Comparison of ENCODE assay signal across 14 cellular contexts in genomic region chr9:114072181-114073140, GRCh38. TPM values are rescaled to one million over a fixed set of nuclear protein-coding genes. Genes with fewer than 3 reads are reported as not detected.
DNase-seq lines count a peak whose midpoint lies in the region; ATAC-seq, FAIRE-seq and TF ChIP-seq lines count a peak whose summit lies in the region.
"Had no signal": no experiment of that assay in that cellular context is flagged by ENCODE, and none has a peak within 500 bp of the region (broad histone marks: within the 10 kb centered on the region; RNA-seq: fewer than 3 reads in every experiment).

No MANE protein-coding gene starts in this region.

- H3K27me3 Mint-ChIP-seq in glutamatergic neuron (ENCODE audit: unreplicated experiment), result peaks cover 5% of the 10 kb centered on the region

- H3K27me3 ChIP-seq in pancreas, result no peaks in the 10 kb centered on the region
- H3K27me3 ChIP-seq: vagina had no signal

- no peak for FAIRE-seq in pancreas (lab: Jason Lieb, UNC)

- no peak for TF ChIP-seq CTCF in pancreas (IDR thresholded peaks at IDR 0.05)
- TF ChIP-seq CTCF in glutamatergic neuron (IDR thresholded peaks at IDR 0.05; ENCODE audit: partially characterized antibody, unreplicated experiment), result no peak

- no peaks in the 10 kb centered on the region for H3K9me3 ChIP-seq in pancreas
- H3K9me3 ChIP-seq: vagina had no signal

- H3K27ac Mint-ChIP-seq in glutamatergic neuron (ENCODE audit: unreplicated experiment), result no peak overlapping the region
- H3K27ac Mint-ChIP-seq: mesothelial cell of epicardium had no signal

- peaks cover 7 to 10% (median 8%) of the 10 kb centered on the region in 3 donors for H3K4me1 ChIP-seq in pancreas

- H3K4me3 Mint-ChIP-seq in glutamatergic neuron (ENCODE audit: unreplicated experiment), result no peak overlapping the region
- H3K4me3 Mint-ChIP-seq: mesothelial cell of epicardium had no signal

- H3K4me3 ChIP-seq in pancreas, result no peak overlapping the region
- H3K4me3 ChIP-seq: vagina had no signal

- no peaks in the 10 kb centered on the region for H3K36me3 Mint-ChIP-seq in glutamatergic neuron (ENCODE audit: unreplicated experiment)
- H3K36me3 Mint-ChIP-seq: mesothelial cell of epicardium had no signal

- WGBS in pancreas, 2 donors, result 63 to 67% methylated on average over 14 of the region's 14 CpGs

- H3K27ac ChIP-seq in pancreas, result peak overlapping the region in 2 of 4 donors; percentile 8 to 19
- H3K27ac ChIP-seq: epithelial cell of prostate, vagina had no signal

- DNase-seq in EH (ENCODE audit: low read depth) (peak; percentile 9), NCI-H510A treated with DMSO at 0.1 percent for 48 hours (lab: John Stamatoyannopoulos, UW) (peak; percentile 55), fibroblast of peridontal ligament (ENCODE audit: extremely low read depth) (peak; percentile 46), pancreas (peak in 5 of 6 donors; percentile 71 to 88 (median 79)), glutamatergic neuron (no peak)
- no peak for DNase-seq in stimulated activated naive CD8-positive, alpha-beta T cell treated with anti-CD3 and anti-CD28 coated beads, Interleukin-15, Interleukin-2, amounts not matched to agents 100 U/mL and 50 U/mL, for 24 hours
- DNase-seq: activated T-cell treated with anti-CD3 and anti-CD28 coated beads, Interleukin-2, amount 50 U/mL, for 48 hours; T-helper 2 cell had no signal

- H3K36me3 ChIP-seq in pancreas, result no peaks in the 10 kb centered on the region
- H3K36me3 ChIP-seq: vagina had no signal

- H3K9me3 Mint-ChIP-seq in glutamatergic neuron (ENCODE audit: unreplicated experiment), result peaks cover 2% of the 10 kb centered on the region
- H3K9me3 Mint-ChIP-seq: mesothelial cell of epicardium had no signal

- intact Hi-C loops in pancreas (cut with DNase I), result no loop called here

- ATAC-seq in pancreas (peak; percentile 85 to 96 (median 90)), GM19397 (IDR thresholded peaks at IDR 0.05; ENCODE audit: unreplicated experiment) (no peak), GM21825 (IDR thresholded peaks at IDR 0.05; ENCODE audit: unreplicated experiment) (no peak)
- no peak for ATAC-seq in stimulated activated naive CD8-positive, alpha-beta T cell treated with anti-CD3 and anti-CD28 coated beads, Interleukin-15, Interleukin-2, amounts not matched to agents 100 U/mL and 50 U/mL, for 24 hours

- no peaks in the 10 kb centered on the region for H3K4me1 Mint-ChIP-seq in glutamatergic neuron (ENCODE audit: low read depth, unreplicated experiment)
- H3K4me1 Mint-ChIP-seq: mesothelial cell of epicardium had no signal

RNA-seq across cellular contexts. Expression of gene AMBP, which starts 5.6 kb away (rescaled TPM):
- total RNA-seq in pancreas, result 100 to 1,000 TPM in 3 of 6 donors, 10 to 100 TPM in 3; 62.7 to 108 (median 89.2) TPM
- polyA plus RNA-seq in pancreas, result 100 to 1,000 TPM; 178 to 370 TPM
- 0.29 TPM for total RNA-seq in glutamatergic neuron (ENCODE audit: unreplicated experiment)
- total RNA-seq: vagina had no signal

RNA-seq across cellular contexts. Expression of gene KIF12, which starts 26.6 kb away (rescaled TPM):
- total RNA-seq in pancreas (100 to 1,000 TPM in 1 of 6 donors, 10 to 100 TPM in 5; 40.4 to 124 (median 58.5) TPM), glutamatergic neuron (ENCODE audit: unreplicated experiment) (0.93 TPM)
- 100 to 1,000 TPM; 393 to 605 TPM for polyA plus RNA-seq in pancreas
- total RNA-seq: Daoy, vagina had no signal

Comparison
In these comparisons a context has a peak if more than half of its experiments do, and no peak if none do; other contexts are left out.
1. DNase-seq: peak in EH (single experiment), NCI-H510A treated with DMSO at 0.1 percent for 48 hours (single experiment), fibroblast of peridontal ligament (single experiment) and pancreas (5 of 6); none in stimulated activated naive CD8-positive, alpha-beta T cell treated with anti-CD3 and anti-CD28 coated beads, Interleukin-15, Interleukin-2, amounts not matched to agents 100 U/mL and 50 U/mL, for 24 hours (single experiment) and glutamatergic neuron (single experiment).
2. ATAC-seq: peak in pancreas (4 of 4); none in stimulated activated naive CD8-positive, alpha-beta T cell treated with anti-CD3 and anti-CD28 coated beads, Interleukin-15, Interleukin-2, amounts not matched to agents 100 U/mL and 50 U/mL, for 24 hours (single experiment), GM19397 (single experiment) and GM21825 (single experiment).
3. RNA of gene AMBP, which starts 5.6 kb away (total RNA-seq): 62.7 to 108 TPM in pancreas; 0.29 TPM in glutamatergic neuron (single experiment); every median in the first group is over 10 times any median in the second.
4. RNA of gene KIF12, which starts 26.6 kb away (total RNA-seq): 40.4 to 124 TPM in pancreas; 0.93 TPM in glutamatergic neuron (single experiment); every median in the first group is over 10 times any median in the second.